In the genomic region with DNA sequence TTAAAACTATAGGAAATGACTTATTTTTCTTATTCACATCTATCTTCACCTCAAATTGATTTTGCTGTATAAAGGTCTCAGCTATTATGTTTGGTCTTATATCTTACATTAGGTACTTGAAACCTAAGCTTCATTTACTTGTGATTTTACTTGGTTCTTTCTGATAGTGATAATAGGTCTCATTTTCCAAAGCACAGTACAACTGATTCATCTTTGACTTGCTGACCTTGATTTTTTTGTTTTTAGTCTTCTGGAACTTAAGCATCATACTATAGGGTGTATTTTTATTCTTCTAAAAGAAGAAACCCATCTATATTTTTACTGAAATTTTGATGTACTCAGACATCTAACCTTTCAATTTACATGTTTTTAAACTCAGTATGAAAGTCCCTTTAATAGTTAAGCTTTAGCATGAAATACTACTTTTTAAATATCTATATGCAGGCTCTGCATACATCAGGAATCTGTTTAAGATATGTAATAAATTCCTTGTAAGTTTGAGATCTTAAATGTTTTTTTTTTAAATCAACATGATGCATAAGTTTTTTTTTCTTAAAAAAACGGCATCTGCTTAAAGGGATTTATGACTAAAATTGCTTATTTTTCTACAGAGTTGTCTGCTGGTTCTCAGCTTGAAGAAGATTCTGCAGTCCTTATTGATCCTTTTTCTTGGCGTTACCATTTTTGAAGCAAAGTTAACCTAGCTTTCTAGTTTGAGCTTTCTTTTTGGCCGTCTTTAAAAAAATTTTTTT, we compare ENCODE assay signal across 14 cellular contexts. TPM values are rescaled to one million over a fixed set of nuclear protein-coding genes. Genes with fewer than 3 reads are reported as not detected.
DNase-seq lines count a peak whose midpoint lies in the region; ATAC-seq and TF ChIP-seq lines count a peak whose summit lies in the region.
"Had no signal": no experiment of that assay in that cellular context is flagged by ENCODE, and none has a peak within 500 bp of the region (broad histone marks: within the 10 kb centered on the region; RNA-seq: fewer than 3 reads in every experiment).

No MANE protein-coding gene starts in this region.

- H3K27ac Mint-ChIP-seq in activated naive CD8-positive, alpha-beta T cell = peak overlapping the region; percentile 56
- no peak overlapping the region for H3K27ac Mint-ChIP-seq in activated naive CD8-positive, alpha-beta T cell treated with anti-CD3 and anti-CD28 coated beads for 36 hours
- H3K27ac Mint-ChIP-seq in brain = no peak overlapping the region
- peak overlapping the region; percentile 26 for H3K27ac Mint-ChIP-seq in stimulated activated naive CD8-positive, alpha-beta T cell treated with anti-CD3 and anti-CD28 coated beads, Interleukin-15, Interleukin-2, amounts not matched to agents 100 ng/mL and 50 ng/mL, for 24 hours

- peaks cover 4% of the 10 kb centered on the region; the same call in 1 of the 2 replicates for H3F3A ChIP-seq in Loucy (ENCODE audit: low read depth)

- H3K4me2 ChIP-seq in Loucy (ENCODE audit: low read depth, low read length, poor library complexity, severe bottlenecking) = peak overlapping the region; percentile 26

- H3K4me1 Mint-ChIP-seq in activated naive CD8-positive, alpha-beta T cell (ENCODE audit: low read depth) = peaks cover 90% of the 10 kb centered on the region
- H3K4me1 Mint-ChIP-seq in activated naive CD8-positive, alpha-beta T cell treated with anti-CD3 and anti-CD28 coated beads for 36 hours = peaks cover 75% of the 10 kb centered on the region
- peaks cover 95% of the 10 kb centered on the region for H3K4me1 Mint-ChIP-seq in brain
- H3K4me1 Mint-ChIP-seq in stimulated activated naive CD8-positive, alpha-beta T cell treated with anti-CD3 and anti-CD28 coated beads, Interleukin-15, Interleukin-2, amounts not matched to agents 100 ng/mL and 50 ng/mL, for 24 hours (ENCODE audit: low read depth) = peaks cover 90% of the 10 kb centered on the region

- H3K4me1 ChIP-seq in Loucy (ENCODE audit: insufficient read depth, low read length, poor library complexity, severe bottlenecking) = peaks cover 37% of the 10 kb centered on the region

- H2AFZ ChIP-seq in Loucy (ENCODE audit: low read length) = no peak overlapping the region

- no peaks in the 10 kb centered on the region for H3K9me3 Mint-ChIP-seq in activated naive CD8-positive, alpha-beta T cell (ENCODE audit: low read depth)
- H3K9me3 Mint-ChIP-seq in activated naive CD8-positive, alpha-beta T cell treated with anti-CD3 and anti-CD28 coated beads for 36 hours = no peaks in the 10 kb centered on the region
- H3K9me3 Mint-ChIP-seq in brain = no peaks in the 10 kb centered on the region
- H3K9me3 Mint-ChIP-seq in stimulated activated naive CD8-positive, alpha-beta T cell treated with anti-CD3 and anti-CD28 coated beads, Interleukin-15, Interleukin-2, amounts not matched to agents 100 ng/mL and 50 ng/mL, for 24 hours = no peaks in the 10 kb centered on the region

- H3K4me3 Mint-ChIP-seq in activated naive CD8-positive, alpha-beta T cell = peak overlapping the region; percentile 52
- no peak overlapping the region for H3K4me3 Mint-ChIP-seq in activated naive CD8-positive, alpha-beta T cell treated with anti-CD3 and anti-CD28 coated beads for 36 hours
- H3K4me3 Mint-ChIP-seq in brain = peak overlapping the region in 4 of 5 experiments; percentile 21 to 58 (median 27)
- no peak overlapping the region for H3K4me3 Mint-ChIP-seq in stimulated activated naive CD8-positive, alpha-beta T cell treated with anti-CD3 and anti-CD28 coated beads, Interleukin-15, Interleukin-2, amounts not matched to agents 100 ng/mL and 50 ng/mL, for 24 hours

- H3K4me3 ChIP-seq in Loucy (ENCODE audit: low read length, poor library complexity, severe bottlenecking) (no peak overlapping the region), foreskin fibroblast (ENCODE audit: low read depth in 1 of 2, low read length in 2 of 2) (no peak overlapping the region)
- H3K4me3 ChIP-seq: vagina had no signal

- H3K9me2 ChIP-seq in Loucy (replicated peaks; ENCODE audit: low read depth, low read length) = no peaks in the 10 kb centered on the region

- no peak overlapping the region for H3K9ac ChIP-seq in Loucy (ENCODE audit: low read depth, low read length, poor library complexity, severe bottlenecking)

- H4K20me1 ChIP-seq in Loucy (ENCODE audit: insufficient read depth, low read length, poor library complexity, severe bottlenecking) = peaks cover 100% of the 10 kb centered on the region

- no peak for ATAC-seq in GM21529 (IDR thresholded peaks at IDR 0.05; ENCODE audit: unreplicated experiment)
- ATAC-seq: foreskin keratinocyte had no signal

- no peaks in the 10 kb centered on the region for H3K27me3 Mint-ChIP-seq in activated naive CD8-positive, alpha-beta T cell
- H3K27me3 Mint-ChIP-seq in activated naive CD8-positive, alpha-beta T cell treated with anti-CD3 and anti-CD28 coated beads for 36 hours = no peaks in the 10 kb centered on the region
- no peaks in the 10 kb centered on the region for H3K27me3 Mint-ChIP-seq in brain
- no peaks in the 10 kb centered on the region for H3K27me3 Mint-ChIP-seq in stimulated activated naive CD8-positive, alpha-beta T cell treated with anti-CD3 and anti-CD28 coated beads, Interleukin-15, Interleukin-2, amounts not matched to agents 100 ng/mL and 50 ng/mL, for 24 hours

- H3K9me3 ChIP-seq in Loucy (ENCODE audit: insufficient read depth, low read depth, low read length) = no peaks in the 10 kb centered on the region
- H3K9me3 ChIP-seq: vagina had no signal

- peaks cover 11% of the 10 kb centered on the region; the same call in 1 of the 2 replicates for H3K36me3 ChIP-seq in Loucy (ENCODE audit: insufficient read depth, low read length)
- H3K36me3 ChIP-seq: vagina had no signal

- H3K36me3 Mint-ChIP-seq in activated naive CD8-positive, alpha-beta T cell = peaks cover 15% of the 10 kb centered on the region
- H3K36me3 Mint-ChIP-seq in activated naive CD8-positive, alpha-beta T cell treated with anti-CD3 and anti-CD28 coated beads for 36 hours = peaks cover 33% of the 10 kb centered on the region
- peaks cover 32% of the 10 kb centered on the region for H3K36me3 Mint-ChIP-seq in brain
- H3K36me3 Mint-ChIP-seq in stimulated activated naive CD8-positive, alpha-beta T cell treated with anti-CD3 and anti-CD28 coated beads, Interleukin-15, Interleukin-2, amounts not matched to agents 100 ng/mL and 50 ng/mL, for 24 hours (ENCODE audit: low read depth) = peaks cover 42% of the 10 kb centered on the region

- DNase-seq in activated naive CD8-positive, alpha-beta T cell treated with anti-CD3 and anti-CD28 coated beads for 36 hours = no peak
- DNase-seq in foreskin fibroblast = no peak
- no peak for DNase-seq in NCI-H1417 treated with DMSO at 0.1 percent for 48 hours (lab: John Stamatoyannopoulos, UW)
- DNase-seq: activated CD8-positive, alpha-beta memory T cell treated with anti-CD3 and anti-CD28 coated beads for 24 hours; foreskin keratinocyte; KG1; left ventricle myocardium superior; NCI-H2227 treated with DMSO at 0.1 percent for 48 hours had no signal

- no peaks in the 10 kb centered on the region for H3K27me3 ChIP-seq in Loucy (ENCODE audit: insufficient read depth, low read length, poor library complexity, severe bottlenecking)
- H3K27me3 ChIP-seq: foreskin keratinocyte, vagina had no signal

- no peak for TF ChIP-seq CTCF in Loucy (conservative IDR thresholded peaks at IDR 0.05; ENCODE audit: low read length)
- TF ChIP-seq CTCF in brain (conservative IDR thresholded peaks at IDR 0.05) = no peak
- TF ChIP-seq CTCF in foreskin fibroblast (IDR thresholded peaks at IDR 0.05; ENCODE audit: low read depth, low read length) = no peak

- H3K79me2 ChIP-seq in Loucy (ENCODE audit: insufficient read depth, low read length) = peaks cover 100% of the 10 kb centered on the region

RNA-seq across cellular contexts. Expression of gene MATR3, which starts 13.3 kb away (rescaled TPM):
- 100 to 1,000 TPM; 182 to 208 TPM for total RNA-seq in activated naive CD8-positive, alpha-beta T cell treated with anti-CD3 and anti-CD28 coated beads for 36 hours
- polyA plus RNA-seq in brain (ENCODE audit: insufficient read depth, low read depth, low replicate concordance) = 162 TPM

RNA-seq across cellular contexts. Expression of gene PAIP2, which starts 34.9 kb away (rescaled TPM):
- total RNA-seq in activated naive CD8-positive, alpha-beta T cell treated with anti-CD3 and anti-CD28 coated beads for 36 hours = 10 to 100 TPM; 91.7 to 94.0 TPM
- polyA plus RNA-seq in brain (ENCODE audit: insufficient read depth, low read depth, low replicate concordance) = 136 TPM

Comparison
In these comparisons a context has a peak if more than half of its experiments do, and no peak if none do; other contexts are left out.
1. H3K27ac Mint-ChIP-seq: peak in activated naive CD8-positive, alpha-beta T cell (single experiment) and stimulated activated naive CD8-positive, alpha-beta T cell treated with anti-CD3 and anti-CD28 coated beads, Interleukin-15, Interleukin-2, amounts not matched to agents 100 ng/mL and 50 ng/mL, for 24 hours (single experiment); none in activated naive CD8-positive, alpha-beta T cell treated with anti-CD3 and anti-CD28 coated beads for 36 hours (single experiment) and brain (0 of 5).
2. H3K4me3 Mint-ChIP-seq: peak in activated naive CD8-positive, alpha-beta T cell (single experiment) and brain (4 of 5); none in activated naive CD8-positive, alpha-beta T cell treated with anti-CD3 and anti-CD28 coated beads for 36 hours (single experiment) and stimulated activated naive CD8-positive, alpha-beta T cell treated with anti-CD3 and anti-CD28 coated beads, Interleukin-15, Interleukin-2, amounts not matched to agents 100 ng/mL and 50 ng/mL, for 24 hours (single experiment).